ENCODE assay signal across 12 cellular contexts in the genomic region with DNA sequence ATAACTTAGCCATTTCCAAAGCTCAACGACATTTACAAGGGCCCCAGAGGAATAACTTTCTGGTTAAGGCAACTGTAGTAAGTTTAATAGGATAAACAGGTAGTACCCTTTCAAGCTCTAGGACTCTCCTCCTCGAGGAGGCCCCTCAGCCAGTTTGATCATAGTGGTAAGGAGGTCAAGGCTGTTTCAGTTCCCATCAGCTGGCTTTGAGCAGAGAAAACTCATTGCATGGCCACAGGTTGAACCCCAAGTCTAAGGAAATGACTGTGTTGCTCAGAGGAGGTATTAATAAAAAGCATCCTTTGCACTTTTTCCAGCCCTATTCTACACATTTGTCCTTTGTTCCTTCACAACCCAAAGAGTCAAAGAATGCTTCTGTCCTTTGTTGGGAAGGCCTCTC. TPM values are rescaled to one million over a fixed set of nuclear protein-coding genes. Genes with fewer than 3 reads are reported as not detected.
DNase-seq lines count a peak whose midpoint lies in the region; ATAC-seq, FAIRE-seq and TF ChIP-seq lines count a peak whose summit lies in the region.
"Had no signal": no experiment of that assay in that cellular context is flagged by ENCODE, and none has a peak within 500 bp of the region (broad histone marks: within the 10 kb centered on the region; RNA-seq: fewer than 3 reads in every experiment).

No MANE protein-coding gene starts in this region.

- in situ Hi-C loops in HepG2 (cut with HindIII; ENCODE audit: extremely low pct_ligation_motif_present, low pct_unique_long_range_greater_than_20kb), result loop anchor here (25.0 kb wide), 1 partner anchor 1516 kb away; the partner anchor contains the start of gene ISOC1

- H3K4me2 ChIP-seq in OCI-LY1 (ENCODE audit: low read length) (peak overlapping the region; percentile 16; the same call in 1 of the 2 replicates), HepG2 (ENCODE audit: low read depth, low read length) (no peak overlapping the region)

- no peaks in the 10 kb centered on the region for H3K27me3 ChIP-seq in OCI-LY1 (ENCODE audit: insufficient read depth, low read length)
- no peaks in the 10 kb centered on the region; a peak in 2 of 5 replicates for H3K27me3 ChIP-seq in HepG2 (ENCODE audit: control insufficient read depth in 1 of 2, insufficient read depth in 2 of 2, low read length in 2 of 2)

- POLR2A ChIA-PET in HepG2 (lab: Yijun Ruan, JAX), result no interaction called here

- DNase-seq in Kasumi-1 (lab: John Stamatoyannopoulos, UW) (no peak), HepG2 (ENCODE audit: low spot score) (no peak), NCI-H2171 treated with DMSO at 0.1 percent for 48 hours (lab: John Stamatoyannopoulos, UW) (no peak), NCI-H1105 (lab: John Stamatoyannopoulos, UW) (no peak)
- DNase-seq: naive thymus-derived CD8-positive, alpha-beta T cell; NCI-H1694; small intestine; T1000 had no signal

- H3K4me3 ChIP-seq in OCI-LY1 (ENCODE audit: low read depth, low read length, poor library complexity, severe bottlenecking) (no peak overlapping the region), HepG2 (replicated peaks in 1 of 3; ENCODE audit: insufficient read depth in 1 of 3, low read depth in 2 of 3, low read length in 3 of 3) (no peak overlapping the region)

- ATAC-seq in GM18867 (IDR thresholded peaks at IDR 0.05; ENCODE audit: unreplicated experiment) (peak; percentile 67), GM21447 (IDR thresholded peaks at IDR 0.05; ENCODE audit: unreplicated experiment) (peak; percentile 48), HG03045 (IDR thresholded peaks at IDR 0.05; ENCODE audit: unreplicated experiment) (peak; percentile 56), HepG2 (no peak)
- ATAC-seq: naive thymus-derived CD8-positive, alpha-beta T cell had no signal

- peaks cover 62% of the 10 kb centered on the region for H3K4me1 ChIP-seq in OCI-LY1 (ENCODE audit: insufficient read depth, low read length, severe bottlenecking)
- H3K4me1 ChIP-seq in HepG2 (ENCODE audit: insufficient read depth, low read length), result no peaks in the 10 kb centered on the region

- no peaks in the 10 kb centered on the region for H3F3A ChIP-seq in OCI-LY1 (ENCODE audit: insufficient read depth, low read length)

- H3K9me3 ChIP-seq in OCI-LY1 (ENCODE audit: low read length) (peaks cover 8% of the 10 kb centered on the region; the same call in 1 of the 2 replicates), HepG2 (ENCODE audit: low read length) (no peaks in the 10 kb centered on the region)

- H3K27ac ChIP-seq in OCI-LY1 (ENCODE audit: low read depth, low read length, poor library complexity, severe bottlenecking), result peak overlapping the region; percentile 76
- H3K27ac ChIP-seq in HepG2 (ENCODE audit: extremely low read length, insufficient read depth, low read length), result no peak overlapping the region

- no peak for TF ChIP-seq EP300 in HepG2 (IDR thresholded peaks at IDR 0.05; ENCODE audit: low read depth in 2 of 2, low read length in 2 of 2)
- no peak for TF ChIP-seq EP300 in HepG2 (CRISPR knock-in tag; IDR thresholded peaks at IDR 0.05; ENCODE audit: borderline replicate concordance)

- H3K36me3 ChIP-seq in OCI-LY1 (ENCODE audit: insufficient read depth, low read length) (no peaks in the 10 kb centered on the region), HepG2 (replicated peaks in 1 of 2; ENCODE audit: control insufficient read depth in 1 of 2, insufficient read depth in 2 of 2, low read length in 2 of 2) (no peaks in the 10 kb centered on the region)

- CTCF ChIA-PET in HepG2 (lab: Yijun Ruan, JAX; ENCODE audit: low intra/inter-chr PET ratio, low total read pairs), result no interaction called here

- H3K9ac ChIP-seq in OCI-LY1 (ENCODE audit: low read length) (peak overlapping the region; percentile 14; the same call in 1 of the 2 replicates), HepG2 (ENCODE audit: insufficient read depth, low read depth, low read length) (no peak overlapping the region)

- 2% methylated on average over 2 of the region's 2 CpGs for WGBS in HepG2 (ENCODE audit: low lambda C conversion rate)

- H2AFZ ChIP-seq in OCI-LY1 (ENCODE audit: low read length), result peak overlapping the region; percentile 77
- H2AFZ ChIP-seq in HepG2 (ENCODE audit: low read length), result no peak overlapping the region

- H4K20me1 ChIP-seq in OCI-LY1 (ENCODE audit: insufficient read depth, low read length) (no peaks in the 10 kb centered on the region), HepG2 (ENCODE audit: insufficient read depth, low read length) (no peaks in the 10 kb centered on the region)

- H3K79me2 ChIP-seq in OCI-LY1 (ENCODE audit: insufficient read depth, low read length), result 0 out of 2 replicates have a peak, but pooled peaks cover 7% of the 10 kb centered on the region
- no peaks in the 10 kb centered on the region for H3K79me2 ChIP-seq in HepG2 (ENCODE audit: insufficient read depth, low read length)

- H3K9me2 ChIP-seq in OCI-LY1 (ENCODE audit: low read depth, low read length), result no peaks in the 10 kb centered on the region

- intact Hi-C loops in HepG2 (cut with micrococcal nuclease; ENCODE audit: unreplicated experiment), result no loop called here

- no peak for FAIRE-seq in HepG2 (lab: Jason Lieb, UNC)
- FAIRE-seq: small intestine had no signal

- no peak for TF ChIP-seq POLR2A in HepG2 (IDR thresholded peaks at IDR 0.05; ENCODE audit: insufficient read depth in 1 of 2, low read depth in 2 of 2, low read length in 2 of 2)

- TF ChIP-seq CTCF in OCI-LY1 (IDR thresholded peaks at IDR 0.05; ENCODE audit: low read length) (no peak), HepG2 (CRISPR knock-in tag; IDR thresholded peaks at IDR 0.05) (no peak)

- no peak for TF ChIP-seq RAD21 in HepG2 (CRISPR knock-in tag; IDR thresholded peaks at IDR 0.05)

- BruUV-seq in HepG2 (replicated peaks; lab: Mats Ljungman, UMichigan), result no TSS peak

TF ChIP-seq in HepG2, 621 proteins besides CTCF, POLR2A, EP300 and RAD21:
- no peak for TF ChIP-seq HNRNPUL1 (IDR thresholded peaks at IDR 0.05; ENCODE audit: low read depth, low read length)
- TF ChIP-seq KMT2B (CRISPR knock-in tag; IDR thresholded peaks at IDR 0.05), result no peak
- no peak for TF ChIP-seq ZNF230 (CRISPR knock-in tag; IDR thresholded peaks at IDR 0.05)
- TF ChIP-seq, protein P1, sequence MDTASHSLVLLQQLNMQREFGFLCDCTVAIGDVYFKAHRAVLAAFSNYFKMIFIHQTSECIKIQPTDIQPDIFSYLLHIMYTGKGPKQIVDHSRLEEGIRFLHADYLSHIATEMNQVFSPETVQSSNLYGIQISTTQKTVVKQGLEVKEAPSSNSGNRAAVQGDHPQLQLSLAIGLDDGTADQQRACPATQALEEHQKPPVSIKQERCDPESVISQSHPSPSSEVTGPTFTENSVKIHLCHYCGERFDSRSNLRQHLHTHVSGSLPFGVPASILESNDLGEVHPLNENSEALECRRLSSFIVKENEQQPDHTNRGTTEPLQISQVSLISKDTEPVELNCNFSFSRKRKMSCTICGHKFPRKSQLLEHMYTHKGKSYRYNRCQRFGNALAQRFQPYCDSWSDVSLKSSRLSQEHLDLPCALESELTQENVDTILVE (CRISPR knock-in tag; IDR thresholded peaks at IDR 0.05), result no peak
- no peak for TF ChIP-seq ZNF329 (CRISPR knock-in tag; IDR thresholded peaks at IDR 0.05; ENCODE audit: low read depth)
- no peak for TF ChIP-seq SYNCRIP (IDR thresholded peaks at IDR 0.05; ENCODE audit: insufficient read depth, low read depth, low read length)
- no peak for TF ChIP-seq MED13 (CRISPR knock-in tag; IDR thresholded peaks at IDR 0.05)
- TF ChIP-seq ZNF510 (CRISPR knock-in tag; IDR thresholded peaks at IDR 0.05; ENCODE audit: low read depth), result no peak
- TF ChIP-seq FOXP1 (IDR thresholded peaks at IDR 0.05), result no peak
- TF ChIP-seq FOXP1 (CRISPR knock-in tag; IDR thresholded peaks at IDR 0.05), result no peak
- no peak for TF ChIP-seq YY1 (IDR thresholded peaks at IDR 0.05; ENCODE audit: insufficient read depth, insufficient replicate concordance, low read depth, low read length)
- TF ChIP-seq, protein P2, sequence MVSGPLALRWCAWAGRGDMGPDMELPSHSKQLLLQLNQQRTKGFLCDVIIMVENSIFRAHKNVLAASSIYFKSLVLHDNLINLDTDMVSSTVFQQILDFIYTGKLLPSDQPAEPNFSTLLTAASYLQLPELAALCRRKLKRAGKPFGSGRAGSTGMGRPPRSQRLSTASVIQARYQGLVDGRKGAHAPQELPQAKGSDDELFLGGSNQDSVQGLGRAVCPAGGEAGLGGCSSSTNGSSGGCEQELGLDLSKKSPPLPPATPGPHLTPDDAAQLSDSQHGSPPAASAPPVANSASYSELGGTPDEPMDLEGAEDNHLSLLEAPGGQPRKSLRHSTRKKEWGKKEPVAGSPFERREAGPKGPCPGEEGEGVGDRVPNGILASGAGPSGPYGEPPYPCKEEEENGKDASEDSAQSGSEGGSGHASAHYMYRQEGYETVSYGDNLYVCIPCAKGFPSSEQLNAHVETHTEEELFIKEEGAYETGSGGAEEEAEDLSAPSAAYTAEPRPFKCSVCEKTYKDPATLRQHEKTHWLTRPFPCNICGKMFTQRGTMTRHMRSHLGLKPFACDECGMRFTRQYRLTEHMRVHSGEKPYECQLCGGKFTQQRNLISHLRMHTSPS (CRISPR knock-in tag; IDR thresholded peaks at IDR 0.05; ENCODE audit: low read depth), result no peak
TF ChIP-seq in HepG2: peak in this region for 0.

RNA-seq across cellular contexts. Expression of gene PRRC1, which starts 53.9 kb away (rescaled TPM):
- total RNA-seq in HepG2 (2016; rRNA removed; fragmentation: Illumina TruSeq; extraction: Trizol), result 51.9 and 86.7 TPM in 2 replicates
- 6.9 and 8.1 TPM in 2 replicates for total RNA-seq in HepG2 (2016; cell fraction: cytosol; rRNA removed; fragmentation: Illumina TruSeq; extraction: Trizol; ENCODE audit: low read depth)
- total RNA-seq in HepG2 (2016; cell fraction: insoluble cytoplasmic fraction; rRNA removed; fragmentation: Illumina TruSeq; extraction: Trizol), result 54.9 and 90.6 TPM in 2 replicates
- total RNA-seq in HepG2 (2016; cell fraction: membrane; rRNA removed; fragmentation: Illumina TruSeq; extraction: Trizol), result 21.7 and 24.5 TPM in 2 replicates
- total RNA-seq in HepG2 (2016; cell fraction: nucleus; rRNA removed; fragmentation: Illumina TruSeq; extraction: Trizol), result 52.8 and 60.1 TPM in 2 replicates
- 35.6 and 48.5 TPM in 2 replicates for polyA plus RNA-seq in HepG2 (2011; rRNA removed)
- polyA plus RNA-seq in HepG2 (2011; cell fraction: cytosol; rRNA removed), result 30.9 and 35.4 TPM in 2 replicates
- polyA plus RNA-seq in HepG2 (2011; cell fraction: nucleus; rRNA removed), result 30.6 and 35.0 TPM in 2 replicates
- 33.3 and 37.5 TPM in 2 replicates for polyA plus RNA-seq in HepG2 (2012)
- 4.3 and 4.4 TPM in 2 replicates for polyA plus RNA-seq in HepG2 (2016; cell fraction: cytosol; fragmentation: Illumina TruSeq; extraction: Trizol; ENCODE audit: low read depth)
- 82.0 and 92.5 TPM in 2 replicates for polyA plus RNA-seq in HepG2 (2016; cell fraction: insoluble cytoplasmic fraction; fragmentation: Illumina TruSeq; extraction: Trizol; ENCODE audit: low read depth)
- 10.4 and 12.0 TPM in 2 replicates for polyA plus RNA-seq in HepG2 (2016; cell fraction: membrane; fragmentation: Illumina TruSeq; extraction: Trizol; ENCODE audit: low read depth)
- 56.8 and 58.4 TPM in 2 replicates for polyA plus RNA-seq in HepG2 (2016; cell fraction: nucleus; fragmentation: Illumina TruSeq; extraction: Trizol; ENCODE audit: insufficient read depth, low read depth)
- 104 and 160 TPM in 2 replicates for polyA minus RNA-seq in HepG2 (2011; rRNA and poly(A)+ RNA removed; ENCODE audit: low replicate concordance)
- 50.1 and 53.5 TPM in 2 replicates for polyA minus RNA-seq in HepG2 (2011; cell fraction: cytosol; rRNA and poly(A)+ RNA removed)
- 87.8 and 115 TPM in 2 replicates for polyA minus RNA-seq in HepG2 (2011; cell fraction: nucleus; rRNA and poly(A)+ RNA removed)
